Comparison of ENCODE assay signal across 10 cellular contexts in genomic region chr14:102927346-102927877, GRCh38. TPM values are rescaled to one million over a fixed set of nuclear protein-coding genes. Genes with fewer than 3 reads are reported as not detected.
DNase-seq lines count a peak whose midpoint lies in the region; ATAC-seq and TF ChIP-seq lines count a peak whose summit lies in the region.
"Had no signal": no experiment of that assay in that cellular context is flagged by ENCODE, and none has a peak within 500 bp of the region (broad histone marks: within the 10 kb centered on the region; RNA-seq: fewer than 3 reads in every experiment).

No MANE protein-coding gene starts in this region.

- no peaks in the 10 kb centered on the region for H3K9me3 Mint-ChIP-seq in naive thymus-derived CD4-positive, alpha-beta T cell
- H3K9me3 Mint-ChIP-seq: T-helper 2 cell treated with Interferon-gamma antibody and Interleukin-4, amounts not matched to agents 5 μg/mL and 100 μg/mL, for 36 hours had no signal

- intact Hi-C loops in left ventricle myocardium inferior (cut with micrococcal nuclease): no loop called here
- intact Hi-C loops in naive thymus-derived CD4-positive, alpha-beta T cell (cut with micrococcal nuclease): loop anchor here in 1 of 2 donors (5.0 kb wide), 2 partner anchors 335 to 980 kb away; partner anchors contain the start of gene RCOR1
- intact Hi-C loops in spleen (cut with DNase I; ENCODE audit: low total_unique reads): no loop called here

- POLR2A ChIA-PET in naive thymus-derived CD4-positive, alpha-beta T cell (lab: Charles Lee): interaction anchor here (1.6 kb wide), 1 partner anchor 22 kb away, joined by 6 read pairs; no protein-coding TSS in a partner anchor

- DNase-seq in left ventricle myocardium inferior (no peak), right atrium auricular region (ENCODE audit: low spot score) (no peak), spleen (no peak), superior temporal gyrus (ENCODE audit: extremely low spot score) (no peak), mesenteric fat pad (ENCODE audit: low spot score) (no peak)
- no peak for DNase-seq in naive thymus-derived CD4-positive, alpha-beta T cell
- DNase-seq: NCI-H1105 had no signal

- peaks cover 4 to 23% (median 10%) of the 10 kb centered on the region in 7 donors for H3K4me1 Mint-ChIP-seq in naive thymus-derived CD4-positive, alpha-beta T cell

- H3K4me1 ChIP-seq in left ventricle myocardium inferior (peaks cover 47% of the 10 kb centered on the region), right atrium auricular region (peaks cover 0 to 42% of the 10 kb centered on the region in 2 donors), esophagus (ENCODE audit: control insufficient read depth in 2 of 2, insufficient read depth in 2 of 2, low read length in 1 of 2) (peaks cover 6 to 49% of the 10 kb centered on the region in 2 donors), spleen (peaks cover 28 to 63% (median 53%) of the 10 kb centered on the region in 6 donors)
- peaks cover 15 to 36% of the 10 kb centered on the region in 2 donors for H3K4me1 ChIP-seq in naive thymus-derived CD4-positive, alpha-beta T cell (ENCODE audit: control insufficient read depth in 2 of 2, insufficient read depth in 2 of 2, low read length in 2 of 2)

- H3K27me3 Mint-ChIP-seq in naive thymus-derived CD4-positive, alpha-beta T cell: peaks cover 0 to 62% (median 11%) of the 10 kb centered on the region in 5 donors

- TF ChIP-seq CTCF in left ventricle myocardium inferior (IDR thresholded peaks at IDR 0.05; ENCODE audit: borderline replicate concordance) (no peak), right atrium auricular region (IDR thresholded peaks at IDR 0.05) (no peak), spleen (IDR thresholded peaks at IDR 0.05 in 8 of 11, conservative IDR thresholded peaks at IDR 0.05 in 3 of 11) (no peak)

- H3K36me3 Mint-ChIP-seq in naive thymus-derived CD4-positive, alpha-beta T cell: peaks cover 0 to 1% (median 0%) of the 10 kb centered on the region in 5 donors

- H3K36me3 ChIP-seq in left ventricle myocardium inferior (peaks cover 5% of the 10 kb centered on the region), right atrium auricular region (no peaks in the 10 kb centered on the region), esophagus (ENCODE audit: control insufficient read depth in 2 of 2, insufficient read depth in 2 of 2, low read length in 1 of 2) (peaks cover 0 to 12% of the 10 kb centered on the region in 2 donors), spleen (peaks cover 0 to 6% (median 0%) of the 10 kb centered on the region in 6 donors)
- H3K36me3 ChIP-seq in naive thymus-derived CD4-positive, alpha-beta T cell (ENCODE audit: control insufficient read depth in 2 of 3, insufficient read depth in 3 of 3, low read length in 3 of 3): no peaks in the 10 kb centered on the region

- no peak overlapping the region for H3K27ac ChIP-seq in left ventricle myocardium inferior (replicated peaks)
- H3K27ac ChIP-seq in right atrium auricular region: no peak overlapping the region
- H3K27ac ChIP-seq in esophagus (ENCODE audit: low read depth in 2 of 2, low read length in 1 of 2): peak overlapping the region; percentile 90 to 91
- no peak overlapping the region for H3K27ac ChIP-seq in naive thymus-derived CD4-positive, alpha-beta T cell (ENCODE audit: low read depth, low read length)
- H3K27ac ChIP-seq in spleen: no peak overlapping the region

- H3K27me3 ChIP-seq in left ventricle myocardium inferior (ENCODE audit: low read depth) (peaks cover 83% of the 10 kb centered on the region), right atrium auricular region (peaks cover 10 to 42% of the 10 kb centered on the region in 2 donors), esophagus (ENCODE audit: control insufficient read depth in 1 of 2, insufficient read depth in 2 of 2, low read length in 2 of 2) (peaks cover 0 to 18% of the 10 kb centered on the region in 2 donors), spleen (replicated peaks in 1 of 7) (peaks cover 3 to 90% (median 56%) of the 10 kb centered on the region in 7 donors)
- no peaks in the 10 kb centered on the region for H3K27me3 ChIP-seq in naive thymus-derived CD4-positive, alpha-beta T cell (ENCODE audit: control insufficient read depth in 2 of 2, insufficient read depth in 2 of 2, low read length in 2 of 2)

- no peak for ATAC-seq in naive thymus-derived CD4-positive, alpha-beta T cell
- no peak for ATAC-seq in GM21423 (IDR thresholded peaks at IDR 0.05; ENCODE audit: unreplicated experiment)

- H3K9me3 ChIP-seq in left ventricle myocardium inferior (replicated peaks): no peaks in the 10 kb centered on the region
- H3K9me3 ChIP-seq in right atrium auricular region: no peaks in the 10 kb centered on the region
- no peaks in the 10 kb centered on the region for H3K9me3 ChIP-seq in esophagus (ENCODE audit: control insufficient read depth in 2 of 2, insufficient read depth in 1 of 2, low read depth in 1 of 2, low read length in 1 of 2)
- no peaks in the 10 kb centered on the region for H3K9me3 ChIP-seq in naive thymus-derived CD4-positive, alpha-beta T cell (ENCODE audit: control insufficient read depth in 2 of 3, low read length in 3 of 3)
- no peaks in the 10 kb centered on the region for H3K9me3 ChIP-seq in spleen

- peak overlapping the region; percentile 66 for H3K4me3 ChIP-seq in left ventricle myocardium inferior
- no peak overlapping the region for H3K4me3 ChIP-seq in right atrium auricular region
- peak overlapping the region; percentile 54 to 61 for H3K4me3 ChIP-seq in esophagus (ENCODE audit: low read depth in 1 of 2, low read length in 2 of 2)
- H3K4me3 ChIP-seq in naive thymus-derived CD4-positive, alpha-beta T cell (ENCODE audit: low read length): no peak overlapping the region
- H3K4me3 ChIP-seq in spleen: peak overlapping the region in 2 of 8 donors; percentile 52 to 73

- CTCF ChIA-PET in naive thymus-derived CD4-positive, alpha-beta T cell (lab: Charles Lee): interaction anchor here (0.6 to 0.9 kb wide), 2 partner anchors 22 to 255 kb away, joined by 3 to 4 read pairs; no protein-coding TSS in a partner anchor

- H3K4me3 Mint-ChIP-seq in naive thymus-derived CD4-positive, alpha-beta T cell: peak overlapping the region; percentile 32 to 85 (median 78)
- H3K4me3 Mint-ChIP-seq: T-helper 2 cell treated with Interferon-gamma antibody and Interleukin-4, amounts not matched to agents 5 μg/mL and 100 μg/mL, for 36 hours had no signal

- WGBS in esophagus, 2 donors: 44 to 45% methylated on average over 19 of the region's 19 CpGs
- WGBS in spleen, 5 donors: 42 to 53% (median 53%) methylated on average over 9 to 19 of the region's 19 CpGs

- no peak for TF ChIP-seq POLR2A in spleen (IDR thresholded peaks at IDR 0.05)

- peak overlapping the region in 1 of 9 donors; percentile 49 for H3K27ac Mint-ChIP-seq in naive thymus-derived CD4-positive, alpha-beta T cell
- H3K27ac Mint-ChIP-seq: T-helper 2 cell treated with Interferon-gamma antibody and Interleukin-4, amounts not matched to agents 5 μg/mL and 100 μg/mL, for 36 hours had no signal

RNA-seq across cellular contexts. Expression of gene AMN, which starts 4.9 kb away (rescaled TPM):
- total RNA-seq in left ventricle myocardium inferior (not detected), right atrium auricular region (under 1 TPM in 1 of 2 donors, not detected in 1; 0.71 TPM), spleen (1 to 10 TPM in 6 of 7 donors, under 1 TPM in 1; 0.65 to 3.0 (median 2.4) TPM), mesenteric fat pad (1.8 TPM)
- polyA plus RNA-seq in esophagus (10 to 100 TPM; 11.8 to 13.8 TPM), spleen (1 to 10 TPM; 1.6 to 2.2 (median 2.1) TPM)
- total RNA-seq in naive thymus-derived CD4-positive, alpha-beta T cell: 10 to 100 TPM in 2 of 5 experiments, 1 to 10 TPM in 2, under 1 TPM in 1; 0.53 to 11.0 (median 4.0) TPM
- polyA plus RNA-seq in naive thymus-derived CD4-positive, alpha-beta T cell: 1 to 10 TPM; 3.0 to 3.8 TPM

Comparison
In these comparisons a context has a peak if more than half of its experiments do, and no peak if none do; other contexts are left out.
1. H3K4me3 ChIP-seq: peak in left ventricle myocardium inferior (single experiment) and esophagus (2 of 2); none in right atrium auricular region (0 of 2) and naive thymus-derived CD4-positive, alpha-beta T cell (single experiment).
2. H3K27ac ChIP-seq: peak in esophagus (2 of 2); none in left ventricle myocardium inferior (single experiment), right atrium auricular region (0 of 2), naive thymus-derived CD4-positive, alpha-beta T cell (single experiment) and spleen (0 of 8).